1 cellular context compared by ENCODE assay signal in the genomic region with DNA sequence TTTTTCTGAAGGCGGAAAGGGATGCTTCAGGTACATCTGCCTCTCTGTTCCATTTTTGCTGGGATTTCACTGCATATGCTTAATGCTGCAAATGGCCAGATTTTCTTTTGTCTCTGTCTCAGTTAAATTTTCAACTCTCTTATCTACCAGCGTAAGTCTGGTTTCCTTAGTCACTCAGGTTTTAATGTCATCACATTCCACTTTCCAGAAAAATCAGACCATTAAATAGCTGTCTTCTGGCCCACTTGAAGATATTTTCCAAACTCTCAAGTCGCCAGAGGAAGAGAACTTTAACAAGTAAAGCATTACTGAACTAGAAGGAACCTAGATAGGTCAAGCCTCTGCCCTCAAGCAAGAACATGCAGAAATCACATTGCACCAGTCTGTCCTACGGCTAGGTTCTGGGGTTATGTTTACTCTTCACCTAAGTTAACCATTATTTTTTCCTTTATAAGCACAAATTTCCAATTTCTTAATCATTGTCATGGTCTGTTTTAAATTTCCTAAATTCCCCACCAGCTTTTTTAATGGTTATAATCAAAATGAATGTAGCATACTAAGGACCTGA.
TF ChIP-seq lines count a peak whose summit lies in the region.

No MANE protein-coding gene starts in this region.

TF ChIP-seq in HepG2, 621 proteins besides CTCF, POLR2A, EP300 and RAD21:
- TF ChIP-seq KMT2B (CRISPR knock-in tag; IDR thresholded peaks at IDR 0.05) (no peak), MXD4 (CRISPR knock-in tag; IDR thresholded peaks at IDR 0.05) (no peak), HDAC1 (CRISPR knock-in tag; IDR thresholded peaks at IDR 0.05) (no peak), SIN3A (IDR thresholded peaks at IDR 0.05; ENCODE audit: borderline replicate concordance, low read depth, low read length) (no peak), NFE2L1 (CRISPR knock-in tag; IDR thresholded peaks at IDR 0.05; ENCODE audit: borderline replicate concordance) (no peak), MTF2 (CRISPR knock-in tag; IDR thresholded peaks at IDR 0.05; ENCODE audit: borderline replicate concordance) (no peak), ZNF589 (CRISPR knock-in tag; conservative IDR thresholded peaks at IDR 0.05) (no peak), ELF4 (CRISPR knock-in tag; IDR thresholded peaks at IDR 0.05; ENCODE audit: borderline replicate concordance) (no peak)
- TF ChIP-seq, protein P1, sequence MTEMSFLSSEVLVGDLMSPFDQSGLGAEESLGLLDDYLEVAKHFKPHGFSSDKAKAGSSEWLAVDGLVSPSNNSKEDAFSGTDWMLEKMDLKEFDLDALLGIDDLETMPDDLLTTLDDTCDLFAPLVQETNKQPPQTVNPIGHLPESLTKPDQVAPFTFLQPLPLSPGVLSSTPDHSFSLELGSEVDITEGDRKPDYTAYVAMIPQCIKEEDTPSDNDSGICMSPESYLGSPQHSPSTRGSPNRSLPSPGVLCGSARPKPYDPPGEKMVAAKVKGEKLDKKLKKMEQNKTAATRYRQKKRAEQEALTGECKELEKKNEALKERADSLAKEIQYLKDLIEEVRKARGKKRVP (CRISPR knock-in tag; IDR thresholded peaks at IDR 0.05): no peak
